9 cellular contexts compared by ENCODE assay signal in the genomic region with DNA sequence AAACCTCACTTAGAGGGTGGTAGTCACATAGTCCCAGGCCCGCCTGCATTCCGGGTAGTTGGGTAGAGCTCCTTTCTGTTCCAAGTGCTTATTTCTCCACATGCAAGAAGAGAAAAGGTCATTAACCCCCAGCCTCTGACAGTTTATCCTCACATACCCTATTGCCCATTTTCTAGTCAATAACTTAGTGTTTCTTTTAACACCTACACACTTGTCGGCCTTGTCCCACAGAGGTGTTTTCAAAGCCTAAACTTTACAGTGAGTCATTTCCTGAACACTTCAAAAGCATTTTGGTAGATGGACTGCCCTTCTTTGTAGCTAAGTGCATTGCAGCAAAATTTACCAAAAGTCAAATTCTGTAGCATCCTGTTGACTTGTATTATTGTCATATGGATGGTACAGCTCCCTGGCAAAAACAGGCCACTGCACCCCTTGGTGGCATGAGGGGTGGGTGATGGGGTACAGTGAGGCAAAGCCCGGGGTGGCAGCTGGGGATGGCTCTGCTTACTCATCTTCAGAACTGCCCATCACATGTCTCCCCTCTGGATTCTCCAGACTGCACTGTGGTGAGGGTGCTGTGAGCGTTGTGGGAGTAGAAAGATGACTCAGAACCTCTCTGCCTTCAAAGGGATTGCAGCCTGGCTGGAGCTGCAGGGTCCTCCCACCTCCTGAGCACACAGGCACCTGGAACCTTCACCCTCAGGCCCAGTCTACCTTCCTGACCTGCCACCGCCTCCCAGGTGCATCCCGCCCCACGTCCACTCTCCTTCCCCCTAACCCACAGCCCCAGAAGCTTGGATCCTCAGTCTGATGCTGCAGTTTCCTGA. TPM values are rescaled to one million over a fixed set of nuclear protein-coding genes. Genes with fewer than 3 reads are reported as not detected.
DNase-seq lines count a peak whose midpoint lies in the region; ATAC-seq, FAIRE-seq and TF ChIP-seq lines count a peak whose summit lies in the region.
"Had no signal": no experiment of that assay in that cellular context is flagged by ENCODE, and none has a peak within 500 bp of the region (broad histone marks: within the 10 kb centered on the region; RNA-seq: fewer than 3 reads in every experiment).

No MANE protein-coding gene starts in this region.

- H3K36me3 ChIP-seq in CD8-positive, alpha-beta T cell (ENCODE audit: insufficient read depth, low read length), result no peaks in the 10 kb centered on the region
- H3K36me3 ChIP-seq in small intestine (ENCODE audit: control insufficient read depth in 2 of 2, insufficient read depth in 2 of 2, low read length in 2 of 2), result no peaks in the 10 kb centered on the region

- peak in 6 of 7 experiments; percentile 44 to 81 (median 61) for DNase-seq in CD8-positive, alpha-beta T cell
- peak; percentile 85 for DNase-seq in activated CD8-positive, alpha-beta memory T cell treated with anti-CD3 and anti-CD28 coated beads for 24 hours
- DNase-seq in fibroblast of mammary gland (ENCODE audit: low read depth) (peak; percentile 76), right cardiac atrium (no peak), small intestine (no peak), NCI-H1436 (lab: John Stamatoyannopoulos, UW) (no peak)
- DNase-seq in stimulated activated CD4-positive, alpha-beta T cell treated with anti-CD3 and anti-CD28 coated beads, Interleukin-4, amount 100 ng/mL, for 1 hour, result peak; percentile 27

- TF ChIP-seq CTCF in CD8-positive, alpha-beta T cell (IDR thresholded peaks at IDR 0.05), result no peak
- no peak for TF ChIP-seq CTCF in fibroblast of mammary gland (conservative IDR thresholded peaks at IDR 0.05; ENCODE audit: control insufficient read depth, insufficient read depth, low read depth, low read length)

- POLR2A ChIA-PET in CD8-positive, alpha-beta T cell (lab: Charles Lee), result interaction anchor here (0.6 to 1.3 kb wide), 6 partner anchors 15 to 1358 kb away, joined by 3 read pairs; a partner anchor contains a TSS

- H3K27ac Mint-ChIP-seq in CD8-positive, alpha-beta T cell, result peak overlapping the region; percentile 97

- 82% methylated on average over 8 of the region's 8 CpGs for WGBS in right cardiac atrium
- 65 to 80% (median 69%) methylated on average over 7 to 8 of the region's 8 CpGs for WGBS in small intestine, 3 donors

- peak; percentile 65 for ATAC-seq in CD8-positive, alpha-beta T cell
- peak; percentile 52 for ATAC-seq in HG03354 (IDR thresholded peaks at IDR 0.05; ENCODE audit: poor library complexity, severe bottlenecking, unreplicated experiment)
- ATAC-seq in right cardiac atrium, result no peak

- intact Hi-C loops in CD8-positive, alpha-beta T cell (cut with DNase I, micrococcal nuclease), result loop anchor here (1.0 to 2.0 kb wide), 2 partner anchors 87 kb away; no protein-coding TSS in a partner anchor
- intact Hi-C loops in right cardiac atrium (cut with DNase I), result no loop called here

- no peaks in the 10 kb centered on the region for H3K36me3 Mint-ChIP-seq in CD8-positive, alpha-beta T cell

- CTCF ChIA-PET in CD8-positive, alpha-beta T cell (lab: Charles Lee), result interaction anchor here (1.1 to 3.1 kb wide), 6 partner anchors 15 to 137 kb away, joined by 3 to 15 read pairs (median 6); no protein-coding TSS in a partner anchor

- peaks cover 62% of the 10 kb centered on the region for H3K4me1 Mint-ChIP-seq in CD8-positive, alpha-beta T cell (ENCODE audit: low read depth)

- H3K27me3 ChIP-seq in CD8-positive, alpha-beta T cell (ENCODE audit: insufficient read depth, low read length), result no peaks in the 10 kb centered on the region
- H3K27me3 ChIP-seq in right cardiac atrium (ENCODE audit: control insufficient read depth, insufficient read depth) (no peaks in the 10 kb centered on the region), small intestine (ENCODE audit: control insufficient read depth in 2 of 2, insufficient read depth in 2 of 2, low read length in 2 of 2) (no peaks in the 10 kb centered on the region)

- H3K4me1 ChIP-seq in CD8-positive, alpha-beta T cell (ENCODE audit: insufficient read depth, low read length), result peaks cover 38% of the 10 kb centered on the region
- H3K4me1 ChIP-seq in right cardiac atrium (ENCODE audit: control insufficient read depth, insufficient read depth, low read length), result no peaks in the 10 kb centered on the region
- H3K4me1 ChIP-seq in small intestine (ENCODE audit: control insufficient read depth in 2 of 2, insufficient read depth in 1 of 2, low read depth in 1 of 2, low read length in 1 of 2), result no peaks in the 10 kb centered on the region

- H3K4me3 Mint-ChIP-seq in CD8-positive, alpha-beta T cell, result peak overlapping the region; percentile 59

- no peak overlapping the region for H3K4me3 ChIP-seq in CD8-positive, alpha-beta T cell (ENCODE audit: low read depth, low read length)
- H3K4me3 ChIP-seq in fibroblast of mammary gland (ENCODE audit: control insufficient read depth, low read depth, low read length), result no peak overlapping the region
- no peak overlapping the region for H3K4me3 ChIP-seq in right cardiac atrium (ENCODE audit: low read length)
- H3K4me3 ChIP-seq in small intestine (ENCODE audit: low read depth in 1 of 2, low read length in 2 of 2), result no peak overlapping the region

- H3K27me3 Mint-ChIP-seq in CD8-positive, alpha-beta T cell (ENCODE audit: low read depth), result no peaks in the 10 kb centered on the region

- H3K9me3 ChIP-seq in CD8-positive, alpha-beta T cell (ENCODE audit: low read length), result no peaks in the 10 kb centered on the region
- H3K9me3 ChIP-seq in right cardiac atrium (ENCODE audit: control insufficient read depth, low read length) (no peaks in the 10 kb centered on the region), small intestine (ENCODE audit: control insufficient read depth, low read depth) (no peaks in the 10 kb centered on the region)

- no peak for FAIRE-seq in small intestine (lab: Jason Lieb, UNC)
- FAIRE-seq: endothelial cell of umbilical vein had no signal

- H3K9me3 Mint-ChIP-seq in CD8-positive, alpha-beta T cell, result no peaks in the 10 kb centered on the region

- peak overlapping the region; percentile 57 for H3K27ac ChIP-seq in CD8-positive, alpha-beta T cell (ENCODE audit: low read depth, low read length)
- no peak overlapping the region for H3K27ac ChIP-seq in right cardiac atrium (ENCODE audit: low read length)
- peak overlapping the region in 1 of 2 donors; percentile 81 for H3K27ac ChIP-seq in small intestine (ENCODE audit: low read depth in 1 of 2, low read length in 1 of 2)

RNA-seq across cellular contexts. Expression of a gene that starts 45.8 kb away (rescaled TPM):
- not detected for total RNA-seq in CD8-positive, alpha-beta T cell
- total RNA-seq in right cardiac atrium, result not detected
- not detected for polyA plus RNA-seq in right cardiac atrium
- polyA plus RNA-seq in small intestine, result not detected
- total RNA-seq: endothelial cell of umbilical vein had no signal
- polyA plus RNA-seq: endothelial cell of umbilical vein had no signal

Comparison
In these comparisons a context has a peak if more than half of its experiments do, and no peak if none do; other contexts are left out.
1. ATAC-seq: peak in CD8-positive, alpha-beta T cell (single experiment) and HG03354 (single experiment); none in right cardiac atrium (0 of 2).
2. DNase-seq: peak in CD8-positive, alpha-beta T cell (6 of 7), activated CD8-positive, alpha-beta memory T cell treated with anti-CD3 and anti-CD28 coated beads for 24 hours (single experiment), fibroblast of mammary gland (single experiment) and stimulated activated CD4-positive, alpha-beta T cell treated with anti-CD3 and anti-CD28 coated beads, Interleukin-4, amount 100 ng/mL, for 1 hour (single experiment); none in right cardiac atrium (0 of 3), small intestine (single experiment) and NCI-H1436 (single experiment).
3. intact Hi-C loops: an anchor here in CD8-positive, alpha-beta T cell (1.0 to 2.0 kb wide); none called in right cardiac atrium.